10 cellular contexts compared by ENCODE assay signal in the genomic region with DNA sequence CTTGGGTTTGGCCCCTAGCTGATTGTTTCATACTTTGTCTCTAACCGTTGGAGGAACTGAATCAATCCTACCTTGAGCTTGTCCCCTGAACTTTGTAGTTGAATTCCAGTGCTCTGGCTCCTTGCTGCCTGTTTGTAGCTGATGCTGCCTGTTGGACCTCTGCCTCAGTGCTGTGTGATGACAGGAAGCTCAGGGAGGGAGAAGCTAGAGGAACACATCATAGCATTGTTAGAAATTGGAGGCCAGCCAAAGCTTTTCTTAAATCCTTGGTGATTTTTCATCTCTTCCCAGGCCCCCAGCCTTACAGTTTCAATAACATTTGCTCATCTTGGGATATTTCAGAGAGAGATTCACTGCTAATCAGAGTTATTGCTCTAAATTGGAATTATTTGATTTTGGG. TPM values are rescaled to one million over a fixed set of nuclear protein-coding genes. Genes with fewer than 3 reads are reported as not detected.
DNase-seq lines count a peak whose midpoint lies in the region; ATAC-seq and TF ChIP-seq lines count a peak whose summit lies in the region.
"Had no signal": no experiment of that assay in that cellular context is flagged by ENCODE, and none has a peak within 500 bp of the region (broad histone marks: within the 10 kb centered on the region; RNA-seq: fewer than 3 reads in every experiment).

No MANE protein-coding gene starts in this region.

- ATAC-seq in heart right ventricle (peak; percentile 55 to 85 (median 80)), HG02852 (IDR thresholded peaks at IDR 0.05; ENCODE audit: unreplicated experiment) (no peak)
- ATAC-seq in stimulated activated effector memory CD8-positive, alpha-beta T cell treated with anti-CD3 and anti-CD28 coated beads, Interleukin-12 subunit alpha, Interleukin-12 subunit beta, amount 100 ng/mL, for 72 hours = no peak
- ATAC-seq: A549 had no signal

- no peaks in the 10 kb centered on the region for H3K27me3 ChIP-seq in heart right ventricle

- H3K9me3 ChIP-seq in heart right ventricle = no peaks in the 10 kb centered on the region
- H3K9me3 ChIP-seq: A549 had no signal

- intact Hi-C loops in heart right ventricle (cut with DNase I) = no loop called here

- DNase-seq in NCI-H82 (lab: John Stamatoyannopoulos, UW) (peak; percentile 40), NCI-H82 treated with DMSO at 0.1 percent for 48 hours (lab: John Stamatoyannopoulos, UW; ENCODE audit: unreplicated experiment) (no peak), anterior cingulate cortex (lab: John Stamatoyannopoulos, UW) (peak in 40 of 58 donors; percentile 8 to 79 (median 38)), heart right ventricle (peak in 1 of 2 donors; percentile 67), type B pancreatic cell (ENCODE audit: extremely low spot score, unreplicated experiment) (no peak), SIG-M5 (lab: John Stamatoyannopoulos, UW) (no peak)
- DNase-seq in stimulated activated effector memory CD8-positive, alpha-beta T cell treated with anti-CD3 and anti-CD28 coated beads, Interleukin-12 subunit alpha, Interleukin-12 subunit beta, amount 100 ng/mL, for 72 hours (ENCODE audit: low spot score in 2 of 2) = no peak
- DNase-seq: activated CD4-positive, alpha-beta T cell treated with anti-CD3 and anti-CD28 coated beads, Interleukin-2, amount 50 U/mL, for 4 hours had no signal

- 0% methylated on average over 1 of the region's 1 CpG for WGBS in heart right ventricle, 2 donors

- peaks cover 80% of the 10 kb centered on the region for H3K36me3 Mint-ChIP-seq in stimulated activated effector memory CD8-positive, alpha-beta T cell treated with anti-CD3 and anti-CD28 coated beads, Interleukin-12 subunit alpha, Interleukin-12 subunit beta, amount 100 ng/mL, for 72 hours
- peaks cover 15% of the 10 kb centered on the region for H3K36me3 Mint-ChIP-seq in type B pancreatic cell

- H3K9me3 Mint-ChIP-seq in stimulated activated effector memory CD8-positive, alpha-beta T cell treated with anti-CD3 and anti-CD28 coated beads, Interleukin-12 subunit alpha, Interleukin-12 subunit beta, amount 100 ng/mL, for 72 hours = no peaks in the 10 kb centered on the region
- H3K9me3 Mint-ChIP-seq in type B pancreatic cell = peaks cover 5% of the 10 kb centered on the region

- peaks cover 26% of the 10 kb centered on the region for H3K4me1 Mint-ChIP-seq in stimulated activated effector memory CD8-positive, alpha-beta T cell treated with anti-CD3 and anti-CD28 coated beads, Interleukin-12 subunit alpha, Interleukin-12 subunit beta, amount 100 ng/mL, for 72 hours
- H3K4me1 Mint-ChIP-seq in type B pancreatic cell (ENCODE audit: unreplicated experiment) = peaks cover 13% of the 10 kb centered on the region

- H3K4me3 Mint-ChIP-seq in stimulated activated effector memory CD8-positive, alpha-beta T cell treated with anti-CD3 and anti-CD28 coated beads, Interleukin-12 subunit alpha, Interleukin-12 subunit beta, amount 100 ng/mL, for 72 hours = no peak overlapping the region
- no peak overlapping the region for H3K4me3 Mint-ChIP-seq in type B pancreatic cell

- no peak overlapping the region for H3K4me3 ChIP-seq in heart right ventricle
- H3K4me3 ChIP-seq: A549 had no signal

- H3K27ac ChIP-seq in heart right ventricle = peak overlapping the region in 6 of 10 donors; percentile 16 to 57 (median 43)
- H3K27ac ChIP-seq: A549 had no signal

- peaks cover 0 to 33% (median 0%) of the 10 kb centered on the region in 9 donors for H3K36me3 ChIP-seq in heart right ventricle

- no peak for TF ChIP-seq CTCF in heart right ventricle (IDR thresholded peaks at IDR 0.05)
- no peak for TF ChIP-seq CTCF in type B pancreatic cell (conservative IDR thresholded peaks at IDR 0.05)

- peak overlapping the region; percentile 87 for H3K27ac Mint-ChIP-seq in stimulated activated effector memory CD8-positive, alpha-beta T cell treated with anti-CD3 and anti-CD28 coated beads, Interleukin-12 subunit alpha, Interleukin-12 subunit beta, amount 100 ng/mL, for 72 hours
- H3K27ac Mint-ChIP-seq in type B pancreatic cell = no peak overlapping the region

- H3K4me1 ChIP-seq in heart right ventricle = peaks cover 10 to 38% (median 32%) of the 10 kb centered on the region in 9 donors

- H3K27me3 Mint-ChIP-seq in type B pancreatic cell = no peaks in the 10 kb centered on the region

RNA-seq across cellular contexts. Expression of gene MACF1, which starts 34.0 kb away (rescaled TPM):
- 100 to 1,000 TPM; 157 to 379 (median 325) TPM for total RNA-seq in heart right ventricle
- polyA plus RNA-seq in heart right ventricle = 100 to 1,000 TPM in 1 of 2 donors, 10 to 100 TPM in 1; 85.3 to 136 TPM
- total RNA-seq in type B pancreatic cell (ENCODE audit: low replicate concordance) = 160 and 201 TPM in 2 replicates

Comparison
In these comparisons a context has a peak if more than half of its experiments do, and no peak if none do; other contexts are left out.
1. DNase-seq: peak in NCI-H82 (single experiment) and anterior cingulate cortex (40 of 58); none in NCI-H82 treated with DMSO at 0.1 percent for 48 hours (single experiment), stimulated activated effector memory CD8-positive, alpha-beta T cell treated with anti-CD3 and anti-CD28 coated beads, Interleukin-12 subunit alpha, Interleukin-12 subunit beta, amount 100 ng/mL, for 72 hours (0 of 2), type B pancreatic cell (single experiment) and SIG-M5 (single experiment).
2. ATAC-seq: peak in heart right ventricle (8 of 8); none in stimulated activated effector memory CD8-positive, alpha-beta T cell treated with anti-CD3 and anti-CD28 coated beads, Interleukin-12 subunit alpha, Interleukin-12 subunit beta, amount 100 ng/mL, for 72 hours (single experiment) and HG02852 (single experiment).